1 cellular context compared by ENCODE assay signal in genomic region chr1:221758455-221758854, GRCh38.
TF ChIP-seq lines count a peak whose summit lies in the region.

No MANE protein-coding gene starts in this region.

TF ChIP-seq in endothelial cell of umbilical vein, 7 proteins besides CTCF, POLR2A, EP300 and RAD21:
- no peak for TF ChIP-seq MAX (IDR thresholded peaks at IDR 0.05; ENCODE audit: insufficient read depth, insufficient read length)
- TF ChIP-seq GATA2 (IDR thresholded peaks at IDR 0.05; ENCODE audit: insufficient read depth, insufficient read length, low read depth, low read length) = peak; percentile 62
- no peak for TF ChIP-seq POLR2AphosphoS5 (IDR thresholded peaks at IDR 0.05; ENCODE audit: insufficient read depth, low read depth, low read length)
- TF ChIP-seq EZH2 (IDR thresholded peaks at IDR 0.05; ENCODE audit: borderline replicate concordance, low read depth, low read length, severe bottlenecking) = no peak
- no peak for TF ChIP-seq MYC (IDR thresholded peaks at IDR 0.05; ENCODE audit: low read depth, low read length)
- TF ChIP-seq JUN (IDR thresholded peaks at IDR 0.05; ENCODE audit: borderline replicate concordance, insufficient read depth, insufficient read length, low read depth) = no peak
- no peak for TF ChIP-seq FOS (IDR thresholded peaks at IDR 0.05; ENCODE audit: borderline replicate concordance, insufficient read depth, low read length)
